10 cellular contexts compared by ENCODE assay signal in genomic region chr11:3867209-3868071, GRCh38. TPM values are rescaled to one million over a fixed set of nuclear protein-coding genes. Genes with fewer than 3 reads are reported as not detected.
DNase-seq lines count a peak whose midpoint lies in the region; ATAC-seq and TF ChIP-seq lines count a peak whose summit lies in the region.
"Had no signal": no experiment of that assay in that cellular context is flagged by ENCODE, and none has a peak within 500 bp of the region (broad histone marks: within the 10 kb centered on the region; RNA-seq: fewer than 3 reads in every experiment).

No MANE protein-coding gene starts in this region.

- H3K27me3 ChIP-seq in brain microvascular endothelial cell (replicated peaks), result no peaks in the 10 kb centered on the region
- H3K27me3 ChIP-seq: SJSA1 had no signal

- in situ Hi-C loops in brain microvascular endothelial cell (cut with HindIII; ENCODE audit: low pct_ligation_motif_present, low sequenced_read_pairs), result no loop called here

- no peaks in the 10 kb centered on the region for H3K9me3 Mint-ChIP-seq in naive thymus-derived CD8-positive, alpha-beta T cell

- peak; percentile 64 for DNase-seq in DMS53 (lab: John Stamatoyannopoulos, UW)
- no peak for DNase-seq in DMS53 treated with DMSO at 0.1 percent for 48 hours (lab: John Stamatoyannopoulos, UW; ENCODE audit: unreplicated experiment)
- peak; percentile 29 for DNase-seq in brain microvascular endothelial cell
- DNase-seq in naive thymus-derived CD8-positive, alpha-beta T cell, result peak in 4 of 10 donors; percentile 25 to 46 (median 34)
- no peak for DNase-seq in SW480 (ENCODE audit: low spot score)
- DNase-seq in kidney glomerular epithelial cell (lab: John Stamatoyannopoulos, UW), result no peak
- no peak for DNase-seq in superior temporal gyrus (ENCODE audit: extremely low spot score)

- peaks cover 0 to 7% (median 0%) of the 10 kb centered on the region in 3 donors for H3K36me3 Mint-ChIP-seq in naive thymus-derived CD8-positive, alpha-beta T cell

- peaks cover 46 to 93% (median 93%) of the 10 kb centered on the region in 4 donors for H3K4me1 Mint-ChIP-seq in naive thymus-derived CD8-positive, alpha-beta T cell

- H3K36me3 ChIP-seq in brain microvascular endothelial cell (replicated peaks), result no peaks in the 10 kb centered on the region
- H3K36me3 ChIP-seq: SJSA1 had no signal

- peak overlapping the region; percentile 82 to 95 (median 90) for H3K27ac Mint-ChIP-seq in naive thymus-derived CD8-positive, alpha-beta T cell

- TF ChIP-seq CTCF in brain microvascular endothelial cell (IDR thresholded peaks at IDR 0.05; ENCODE audit: low read depth, low read length, missing control alignments), result no peak

- H3K27me3 Mint-ChIP-seq in naive thymus-derived CD8-positive, alpha-beta T cell, result no peaks in the 10 kb centered on the region

- no peak overlapping the region for H3K4me3 ChIP-seq in brain microvascular endothelial cell (ENCODE audit: low read depth, low read length)
- H3K4me3 ChIP-seq: SJSA1 had no signal

- ATAC-seq in HG03342 (IDR thresholded peaks at IDR 0.05; ENCODE audit: unreplicated experiment), result peak; percentile 55
- peak; percentile 51 to 68 for ATAC-seq in naive thymus-derived CD8-positive, alpha-beta T cell

- H3K4me3 Mint-ChIP-seq in naive thymus-derived CD8-positive, alpha-beta T cell, result peak overlapping the region; percentile 6 to 83 (median 64)

- POLR2A ChIA-PET in naive thymus-derived CD8-positive, alpha-beta T cell (lab: Charles Lee), result interaction anchor here (0.6 to 5.0 kb wide), 5 partner anchors 10 to 78 kb away, joined by 3 to 68 read pairs (median 4); partner anchors contain the start of genes NUP98 and STIM1

- H3K27ac ChIP-seq in brain microvascular endothelial cell, result no peak overlapping the region
- H3K27ac ChIP-seq: 22Rv1 had no signal

RNA-seq across cellular contexts. Expression of gene STIM1, which starts 12.0 kb away (rescaled TPM):
- 100 to 1,000 TPM in 1 of 2 experiments, 10 to 100 TPM in 1; 98.7 to 101 TPM for total RNA-seq in naive thymus-derived CD8-positive, alpha-beta T cell
- 10 to 100 TPM; 33.4 to 39.0 (median 38.9) TPM for polyA plus RNA-seq in naive thymus-derived CD8-positive, alpha-beta T cell

RNA-seq across cellular contexts. Expression of gene RHOG, which starts 26.7 kb away (rescaled TPM):
- total RNA-seq in naive thymus-derived CD8-positive, alpha-beta T cell, result 10 to 100 TPM; 78.4 to 79.3 TPM
- polyA plus RNA-seq in naive thymus-derived CD8-positive, alpha-beta T cell, result 100 to 1,000 TPM; 125 to 175 (median 144) TPM

RNA-seq across cellular contexts. Expression of gene PGAP2, which starts 59.1 kb away (rescaled TPM):
- 10 to 100 TPM; 23.0 to 23.1 TPM for total RNA-seq in naive thymus-derived CD8-positive, alpha-beta T cell
- 10 to 100 TPM; 13.6 to 24.2 (median 21.9) TPM for polyA plus RNA-seq in naive thymus-derived CD8-positive, alpha-beta T cell

Comparison
In these comparisons a context has a peak if more than half of its experiments do, and no peak if none do; other contexts are left out.
1. DNase-seq: peak in DMS53 (single experiment) and brain microvascular endothelial cell (single experiment); none in DMS53 treated with DMSO at 0.1 percent for 48 hours (single experiment), SW480 (single experiment), kidney glomerular epithelial cell (single experiment) and superior temporal gyrus (single experiment).